Comparison of ENCODE assay signal across 14 cellular contexts in genomic region chr7:29839302-29839701, GRCh38. TPM values are rescaled to one million over a fixed set of nuclear protein-coding genes. Genes with fewer than 3 reads are reported as not detected.
DNase-seq lines count a peak whose midpoint lies in the region; ATAC-seq and TF ChIP-seq lines count a peak whose summit lies in the region.
"Had no signal": no experiment of that assay in that cellular context is flagged by ENCODE, and none has a peak within 500 bp of the region (broad histone marks: within the 10 kb centered on the region; RNA-seq: fewer than 3 reads in every experiment).

No MANE protein-coding gene starts in this region.

- H3K36me3 Mint-ChIP-seq in CD14-positive monocyte = no peaks in the 10 kb centered on the region

- H3K36me3 ChIP-seq in Panc1 (ENCODE audit: control insufficient read depth, insufficient read depth, low read length) (no peaks in the 10 kb centered on the region), psoas muscle (ENCODE audit: insufficient read depth in 1 of 2, low read depth in 1 of 2) (peaks cover 0 to 29% of the 10 kb centered on the region in 2 donors)
- H3K36me3 ChIP-seq: tibial nerve had no signal

- CTCF ChIA-PET in Panc1 (lab: Charles Lee) = interaction anchor here (0.6 kb wide), 1 partner anchor 216 kb away, joined by 12 read pairs; no protein-coding TSS in a partner anchor

- H3K27ac ChIP-seq in Panc1 (ENCODE audit: low read length) = no peak overlapping the region
- H3K27ac ChIP-seq in psoas muscle = peak overlapping the region; percentile 65
- H3K27ac ChIP-seq: parathyroid adenoma, RWPE1, tibial nerve had no signal

- ATAC-seq in Panc1 = peak; percentile 84; the same call in 1 of the 2 replicates
- peak; percentile 92 to 97 (median 93) for ATAC-seq in psoas muscle
- ATAC-seq in HG03108 (IDR thresholded peaks at IDR 0.05; ENCODE audit: unreplicated experiment) = no peak
- ATAC-seq: activated CD4-positive, CD25-positive, alpha-beta regulatory T cell treated with anti-CD3 and anti-CD28 coated beads, Interleukin-2, amount 50 U/mL, for 24 hours had no signal

- H3K4me3 ChIP-seq in Panc1 (ENCODE audit: low read depth in 2 of 2, low read length in 2 of 2) = no peak overlapping the region
- H3K4me3 ChIP-seq in fibroblast of mammary gland (ENCODE audit: control insufficient read depth, low read depth, low read length) = no peak overlapping the region
- H3K4me3 ChIP-seq in psoas muscle = no peak overlapping the region
- H3K4me3 ChIP-seq: tibial nerve had no signal

- POLR2A ChIA-PET in Panc1 (lab: Charles Lee) = no interaction called here

- in situ Hi-C loops in Panc1 (cut with HindIII; ENCODE audit: low pct_unique_long_range_greater_than_20kb, low sequenced_read_pairs) = no loop called here

- peak; percentile 48 for DNase-seq in GM04503 (ENCODE audit: low read depth)
- DNase-seq in Panc1 (ENCODE audit: low read depth, low spot score) = no peak
- DNase-seq in fibroblast of mammary gland (ENCODE audit: low read depth) = peak; percentile 83
- peak; percentile 75 to 82 for DNase-seq in psoas muscle
- no peak for DNase-seq in nucleus accumbens (lab: John Stamatoyannopoulos, UW)
- DNase-seq in GDM1 (lab: John Stamatoyannopoulos, UW) = no peak
- no peak for DNase-seq in CD14-positive monocyte (ENCODE audit: low spot score)
- DNase-seq: activated gamma-delta T cell, NCI-H1105 had no signal

- no peak overlapping the region for H3K27ac Mint-ChIP-seq in CD14-positive monocyte

- H3K9me3 ChIP-seq in Panc1 (ENCODE audit: control insufficient read depth, insufficient read depth, low read depth, low read length) (no peaks in the 10 kb centered on the region), psoas muscle (no peaks in the 10 kb centered on the region)
- H3K9me3 ChIP-seq: tibial nerve had no signal

- H3K27me3 ChIP-seq in Panc1 (ENCODE audit: control insufficient read depth, insufficient read depth, low read length) (no peaks in the 10 kb centered on the region; the same call in 1 of the 2 replicates), psoas muscle (ENCODE audit: insufficient read depth in 3 of 3, low read length in 2 of 3) (no peaks in the 10 kb centered on the region)
- H3K27me3 ChIP-seq: tibial nerve had no signal

- H3K4me1 ChIP-seq in Panc1 (ENCODE audit: control insufficient read depth, insufficient read depth, low read length) = no peaks in the 10 kb centered on the region
- peaks cover 38% of the 10 kb centered on the region for H3K4me1 ChIP-seq in psoas muscle
- H3K4me1 ChIP-seq: parathyroid adenoma, tibial nerve had no signal

- peak; percentile 29; the same call in 1 of the 2 replicates for TF ChIP-seq CTCF in Panc1 (IDR thresholded peaks at IDR 0.05)
- TF ChIP-seq CTCF in fibroblast of mammary gland (conservative IDR thresholded peaks at IDR 0.05; ENCODE audit: control insufficient read depth, insufficient read depth, low read depth, low read length) = no peak
- no peak for TF ChIP-seq CTCF in psoas muscle (IDR thresholded peaks at IDR 0.05)
- no peak for TF ChIP-seq CTCF in CD14-positive monocyte (IDR thresholded peaks at IDR 0.05)

- intact Hi-C loops in Panc1 (cut with micrococcal nuclease; ENCODE audit: unreplicated experiment) = no loop called here
- intact Hi-C loops in psoas muscle (cut with DNase I) = loop anchor here in 1 of 2 donors (5.0 kb wide), 1 partner anchor 33 kb away; no protein-coding TSS in a partner anchor
- intact Hi-C loops in CD14-positive monocyte (cut with micrococcal nuclease) = no loop called here

- H3K27me3 Mint-ChIP-seq in CD14-positive monocyte (ENCODE audit: low read depth in 3 of 3) = peaks cover 8% of the 10 kb centered on the region in 3 donors

- H3K4me1 Mint-ChIP-seq in CD14-positive monocyte = no peaks in the 10 kb centered on the region

- H3K9me3 Mint-ChIP-seq in CD14-positive monocyte = peaks cover 0 to 4% (median 0%) of the 10 kb centered on the region in 7 donors

- no TSS peak for BruUV-seq in Panc1 (replicated peaks; lab: Mats Ljungman, UMichigan)

- no peak overlapping the region for H3K4me3 Mint-ChIP-seq in CD14-positive monocyte

- 12 to 20% (median 16%) methylated on average over 7 of the region's 7 CpGs for WGBS in psoas muscle, 3 donors

RNA-seq across cellular contexts. Expression of gene WIPF3, which starts 33.0 kb away (rescaled TPM):
- total RNA-seq in Panc1 (2021; ENCODE audit: unreplicated experiment) (2.0 TPM), psoas muscle (10 to 100 TPM; 18.5 to 30.7 (median 23.8) TPM)
- 1.1 TPM for polyA plus RNA-seq in Panc1 (2012; ENCODE audit: insufficient read length)
- polyA plus RNA-seq in psoas muscle (10 to 100 TPM in 1 of 3 donors, 1 to 10 TPM in 2; 3.3 to 17.4 (median 8.9) TPM), CD14-positive monocyte (not detected)

Comparison
In these comparisons a context has a peak if more than half of its experiments do, and no peak if none do; other contexts are left out.
1. DNase-seq: peak in GM04503 (single experiment), fibroblast of mammary gland (single experiment) and psoas muscle (2 of 2); none in Panc1 (single experiment), nucleus accumbens (0 of 56), GDM1 (single experiment) and CD14-positive monocyte (single experiment).